In the genomic region with DNA sequence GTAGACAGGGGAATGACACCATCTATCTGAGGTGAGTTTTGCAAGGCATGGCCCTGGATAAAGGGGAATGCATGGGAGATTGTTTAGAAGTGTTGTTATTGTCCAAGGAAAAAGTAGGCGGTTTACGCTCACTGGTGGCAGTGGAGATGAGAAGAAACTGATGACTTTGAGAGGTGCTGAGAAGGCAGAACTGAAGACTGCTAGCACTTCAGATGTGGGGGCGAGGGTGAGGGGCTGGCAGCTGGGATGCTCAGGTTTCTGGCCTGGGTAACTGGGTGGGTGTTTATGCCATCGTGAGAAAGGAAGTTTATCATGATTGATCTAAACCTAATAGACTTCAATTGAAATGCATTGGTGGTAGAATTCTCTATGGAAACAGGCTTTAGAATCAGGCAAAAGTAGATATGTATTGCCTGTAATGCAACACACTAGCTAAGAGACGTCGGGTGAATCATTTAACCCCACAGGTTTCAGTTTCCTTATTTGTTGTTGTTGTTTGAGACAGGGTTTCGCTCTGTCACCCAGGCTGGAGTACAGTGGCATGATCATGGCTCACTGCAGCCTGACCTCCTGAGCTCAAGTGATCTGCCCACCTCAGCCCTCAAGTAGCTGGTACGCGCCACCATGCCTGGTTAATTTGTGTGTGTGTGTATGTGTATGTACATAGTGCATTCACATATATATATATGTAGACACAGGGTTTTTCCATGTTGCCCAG, we compare ENCODE assay signal across 11 cellular contexts.
DNase-seq lines count a peak whose midpoint lies in the region; ATAC-seq, FAIRE-seq and TF ChIP-seq lines count a peak whose summit lies in the region.
"Had no signal": no experiment of that assay in that cellular context is flagged by ENCODE, and none has a peak within 500 bp of the region (broad histone marks: within the 10 kb centered on the region; RNA-seq: fewer than 3 reads in every experiment).

No MANE protein-coding gene starts in this region.

- H3K27me3 ChIP-seq in neuronal stem cell (ENCODE audit: control insufficient read depth in 3 of 3, insufficient read depth in 3 of 3, low read depth in 1 of 3, low read length in 3 of 3), result no peaks in the 10 kb centered on the region
- H3K27me3 ChIP-seq in CD4-positive, alpha-beta T cell (ENCODE audit: control insufficient read depth, insufficient read depth, low read length), result peaks cover 4% of the 10 kb centered on the region
- H3K27me3 ChIP-seq: suprapubic skin had no signal

- no peak overlapping the region for H3K9ac ChIP-seq in neuronal stem cell (ENCODE audit: low read depth, low read length, poor library complexity)

- H3K36me3 Mint-ChIP-seq in CD4-positive, alpha-beta T cell (ENCODE audit: low read depth), result no peaks in the 10 kb centered on the region

- no peak overlapping the region for H2BK12ac ChIP-seq in neuronal stem cell (ENCODE audit: low read length)

- no peak overlapping the region for H3K4me3 Mint-ChIP-seq in CD4-positive, alpha-beta T cell
- H3K4me3 Mint-ChIP-seq: GM23338 had no signal

- no peak overlapping the region for H3K4ac ChIP-seq in neuronal stem cell (ENCODE audit: low read length)

- H4K91ac ChIP-seq in neuronal stem cell (ENCODE audit: low read depth, low read length, poor library complexity), result no peak overlapping the region

- no peak overlapping the region for H2AFZ ChIP-seq in neuronal stem cell (ENCODE audit: low read length)
- H2AFZ ChIP-seq: GM23338 had no signal

- H3K9me3 Mint-ChIP-seq in CD4-positive, alpha-beta T cell, result no peaks in the 10 kb centered on the region

- H3K4me1 Mint-ChIP-seq in CD4-positive, alpha-beta T cell (ENCODE audit: low read depth), result no peaks in the 10 kb centered on the region
- H3K4me1 Mint-ChIP-seq: GM23338 had no signal

- no peaks in the 10 kb centered on the region for H3K36me3 ChIP-seq in neuronal stem cell (replicated peaks in 1 of 2; ENCODE audit: control insufficient read depth in 2 of 2, insufficient read depth in 2 of 2, low read length in 2 of 2)
- H3K36me3 ChIP-seq: suprapubic skin had no signal

- H3K27ac ChIP-seq in neuronal stem cell (replicated peaks; ENCODE audit: low read length), result no peak overlapping the region
- H3K27ac ChIP-seq in CD4-positive, alpha-beta T cell (ENCODE audit: low read depth, low read length), result no peak overlapping the region
- H3K27ac ChIP-seq: suprapubic skin had no signal

- H3K79me1 ChIP-seq in neuronal stem cell (ENCODE audit: low read depth, low read length), result no peaks in the 10 kb centered on the region

- no peak overlapping the region for H2BK120ac ChIP-seq in neuronal stem cell (ENCODE audit: low read depth, low read length)

- no peak overlapping the region for H3K23ac ChIP-seq in neuronal stem cell (ENCODE audit: low read depth, low read length, poor library complexity)

- no peak overlapping the region for H2BK15ac ChIP-seq in neuronal stem cell (ENCODE audit: low read length)

- H3K18ac ChIP-seq in neuronal stem cell (ENCODE audit: low read length), result no peak overlapping the region

- ATAC-seq in GM19324 (IDR thresholded peaks at IDR 0.05; ENCODE audit: low FRiP score, unreplicated experiment) (peak; percentile 100), HG02840 (IDR thresholded peaks at IDR 0.05; ENCODE audit: low FRiP score, unreplicated experiment) (peak; percentile 99), HG03575 (IDR thresholded peaks at IDR 0.05; ENCODE audit: extremely low read depth, insufficient number of reproducible peaks, low FRiP score, unreplicated experiment) (peak; percentile 100)
- no peak for ATAC-seq in CD4-positive, alpha-beta T cell (ENCODE audit: poor library complexity)
- ATAC-seq: GM23338 had no signal

- no peak overlapping the region for H3K14ac ChIP-seq in neuronal stem cell (ENCODE audit: low read length)

- no peak overlapping the region for H3K4me3 ChIP-seq in neuronal stem cell (ENCODE audit: low read length in 2 of 2)
- H3K4me3 ChIP-seq: GM23338, suprapubic skin had no signal

- H2AK5ac ChIP-seq in neuronal stem cell (ENCODE audit: low read depth, low read length), result no peak overlapping the region

- H2BK5ac ChIP-seq in neuronal stem cell (ENCODE audit: low read length), result no peak overlapping the region

- H3K4me1 ChIP-seq in neuronal stem cell (ENCODE audit: control insufficient read depth in 2 of 2, insufficient read depth in 1 of 2, low read depth in 1 of 2, low read length in 2 of 2), result peaks cover 0 to 6% of the 10 kb centered on the region in 2 donors
- H3K4me1 ChIP-seq: suprapubic skin had no signal

- TF ChIP-seq POLR2A in GM12892 (IDR thresholded peaks at IDR 0.05; ENCODE audit: low read depth, low read length), result no peak
- TF ChIP-seq POLR2A in H54 (IDR thresholded peaks at IDR 0.05; ENCODE audit: low read depth, low read length), result no peak

- POLR2A ChIA-PET in CD4-positive, alpha-beta T cell (lab: Charles Lee), result no interaction called here

- no peak overlapping the region for H3K4me2 ChIP-seq in neuronal stem cell (ENCODE audit: insufficient read depth, low read length, poor library complexity, severe bottlenecking)
- H3K4me2 ChIP-seq: GM23338 had no signal

- H4K8ac ChIP-seq in neuronal stem cell (ENCODE audit: low read depth, low read length), result no peak overlapping the region

- H3K27ac Mint-ChIP-seq in CD4-positive, alpha-beta T cell, result no peak overlapping the region
- H3K27ac Mint-ChIP-seq: GM23338 had no signal

- no CpG with 5 or more reads among the region's 9 CpGs for WGBS in neuronal stem cell (ENCODE audit: extremely low coverage in 2 of 2, insufficient read length in 2 of 2, insufficient replicate concordance in 1 of 2), 2 donors

- no peaks in the 10 kb centered on the region for H3K9me3 ChIP-seq in neuronal stem cell (replicated peaks in 1 of 2; ENCODE audit: control insufficient read depth in 2 of 2, insufficient read depth in 1 of 2, low read depth in 1 of 2, low read length in 2 of 2)
- H3K9me3 ChIP-seq in CD4-positive, alpha-beta T cell (ENCODE audit: control insufficient read depth, low read length), result no peaks in the 10 kb centered on the region
- H3K9me3 ChIP-seq: suprapubic skin had no signal

- peaks cover 10% of the 10 kb centered on the region for H3K27me3 Mint-ChIP-seq in CD4-positive, alpha-beta T cell

- CTCF ChIA-PET in CD4-positive, alpha-beta T cell (lab: Charles Lee), result no interaction called here

- intact Hi-C loops in CD4-positive, alpha-beta T cell (cut with DNase I, micrococcal nuclease), result no loop called here

- FAIRE-seq in GM12892 (lab: Jason Lieb, UNC), result peak; percentile 71
- no peak for FAIRE-seq in H54 (lab: Jason Lieb, UNC)

- DNase-seq in GM12892 (ENCODE audit: insufficient read length) (no peak), amniotic stem cell (lab: John Stamatoyannopoulos, UW) (no peak), neuronal stem cell (ENCODE audit: low spot score) (no peak), H54 (ENCODE audit: insufficient read length, low spot score) (no peak)
- no peak for DNase-seq in CD4-positive, alpha-beta T cell
- DNase-seq: SHP77 had no signal

- no peak for TF ChIP-seq CTCF in CD4-positive, alpha-beta T cell (IDR thresholded peaks at IDR 0.05)
